In genomic region chr7:151389768-151390593, GRCh38 we compare ENCODE assay signal across 19 cellular contexts. TPM values are rescaled to one million over a fixed set of nuclear protein-coding genes. Genes with fewer than 3 reads are reported as not detected.
DNase-seq lines count a peak whose midpoint lies in the region; ATAC-seq, FAIRE-seq and TF ChIP-seq lines count a peak whose summit lies in the region.
"Had no signal": no experiment of that assay in that cellular context is flagged by ENCODE, and none has a peak within 500 bp of the region (broad histone marks: within the 10 kb centered on the region; RNA-seq: fewer than 3 reads in every experiment).

No MANE protein-coding gene starts in this region.

- intact Hi-C loops in CD4-positive, alpha-beta memory T cell (cut with micrococcal nuclease) = no loop called here
- intact Hi-C loops in spleen (cut with DNase I; ENCODE audit: low total_unique reads) = no loop called here

- no peaks in the 10 kb centered on the region for H3K27me3 Mint-ChIP-seq in CD4-positive, alpha-beta memory T cell
- H3K27me3 Mint-ChIP-seq in endothelial cell (ENCODE audit: unreplicated experiment) = peaks cover 10% of the 10 kb centered on the region

- no peak for FAIRE-seq in small intestine (lab: Jason Lieb, UNC)
- FAIRE-seq: H1, HepG2 had no signal

- CTCF ChIA-PET in CD4-positive, alpha-beta memory T cell (lab: Charles Lee; ENCODE audit: partially characterized antibody) = interaction anchor here (0.6 kb wide), 1 partner anchor 59 kb away, joined by 3 read pairs; no protein-coding TSS in a partner anchor

- TF ChIP-seq CTCF in NB4 (IDR thresholded peaks at IDR 0.05; ENCODE audit: low read depth, low read length) (no peak), endothelial cell (IDR thresholded peaks at IDR 0.05; ENCODE audit: unreplicated experiment) (no peak), spleen (IDR thresholded peaks at IDR 0.05 in 8 of 11, conservative IDR thresholded peaks at IDR 0.05 in 3 of 11) (no peak)

- H3K9me3 Mint-ChIP-seq in CD4-positive, alpha-beta memory T cell = no peaks in the 10 kb centered on the region
- H3K9me3 Mint-ChIP-seq in endothelial cell (ENCODE audit: unreplicated experiment) = no peaks in the 10 kb centered on the region

- H3K4me3 Mint-ChIP-seq in CD4-positive, alpha-beta memory T cell = no peak overlapping the region
- H3K4me3 Mint-ChIP-seq in endothelial cell (ENCODE audit: unreplicated experiment) = peak overlapping the region; percentile 48

- H3K27me3 ChIP-seq in CD4-positive, alpha-beta memory T cell (ENCODE audit: insufficient read depth, low read length) = no peaks in the 10 kb centered on the region
- H3K27me3 ChIP-seq in spleen (replicated peaks in 1 of 7) (peaks cover 0 to 13% (median 0%) of the 10 kb centered on the region in 7 donors), small intestine (ENCODE audit: control insufficient read depth in 2 of 2, insufficient read depth in 2 of 2, low read length in 2 of 2) (no peaks in the 10 kb centered on the region)
- H3K27me3 ChIP-seq: SJSA1 had no signal

- H3K27ac ChIP-seq in CD4-positive, alpha-beta memory T cell (ENCODE audit: low read depth, low read length) = no peak overlapping the region
- H3K27ac ChIP-seq in spleen = no peak overlapping the region
- no peak overlapping the region for H3K27ac ChIP-seq in small intestine (ENCODE audit: low read depth in 1 of 2, low read length in 1 of 2)
- H3K27ac ChIP-seq: SJSA1 had no signal

- no peaks in the 10 kb centered on the region for H3K36me3 Mint-ChIP-seq in CD4-positive, alpha-beta memory T cell
- H3K36me3 Mint-ChIP-seq in endothelial cell (ENCODE audit: low read depth, unreplicated experiment) = peaks cover 27% of the 10 kb centered on the region

- POLR2A ChIA-PET in CD4-positive, alpha-beta memory T cell (lab: Charles Lee; ENCODE audit: partially characterized antibody) = interaction anchor here (1.1 kb wide), 1 partner anchor 10 kb away, joined by 3 read pairs; no protein-coding TSS in a partner anchor

- peaks cover 0 to 6% (median 1%) of the 10 kb centered on the region in 4 donors for H3K4me1 Mint-ChIP-seq in CD4-positive, alpha-beta memory T cell
- H3K4me1 Mint-ChIP-seq in endothelial cell (ENCODE audit: unreplicated experiment) = peaks cover 2% of the 10 kb centered on the region

- no peak for DNase-seq in CD4-positive, alpha-beta memory T cell
- DNase-seq in NB4 (ENCODE audit: low read depth) = peak; percentile 61
- DNase-seq in endothelial cell (ENCODE audit: low spot score) = no peak
- DNase-seq in spleen = peak; percentile 54
- DNase-seq in small intestine = no peak
- no peak for DNase-seq in activated CD8-positive, alpha-beta memory T cell treated with anti-CD3 and anti-CD28 coated beads, Interleukin-2, amount 50 U/mL, for 4 hours
- DNase-seq: C1 segment of cervical spinal cord, DMS79 treated with DMSO at 0.1 percent for 48 hours, KG1, NCI-H1105 treated with DMSO at 0.1 percent for 48 hours, NCI-H1694 treated with DMSO at 0.1 percent for 48 hours, NCI-H2107, NCI-H226, NCI-H524 treated with DMSO at 0.1 percent for 48 hours had no signal

- H3K4me1 ChIP-seq in CD4-positive, alpha-beta memory T cell (ENCODE audit: insufficient read depth, low read length) = no peaks in the 10 kb centered on the region
- H3K4me1 ChIP-seq in spleen (peaks cover 0 to 63% (median 16%) of the 10 kb centered on the region in 6 donors), small intestine (ENCODE audit: control insufficient read depth in 2 of 2, insufficient read depth in 1 of 2, low read depth in 1 of 2, low read length in 1 of 2) (no peaks in the 10 kb centered on the region)
- H3K4me1 ChIP-seq: SJSA1 had no signal

- peak overlapping the region in 6 of 7 donors; percentile 29 to 80 (median 58) for H3K27ac Mint-ChIP-seq in CD4-positive, alpha-beta memory T cell
- H3K27ac Mint-ChIP-seq in endothelial cell (ENCODE audit: unreplicated experiment) = no peak overlapping the region

- 61 to 70% (median 65%) methylated on average over 22 to 24 of the region's 24 CpGs for WGBS in spleen, 5 donors
- 79 to 89% (median 80%) methylated on average over 23 to 24 of the region's 24 CpGs for WGBS in small intestine, 3 donors

- no peaks in the 10 kb centered on the region for H3K36me3 ChIP-seq in CD4-positive, alpha-beta memory T cell (ENCODE audit: insufficient read depth, low read length)
- peaks cover 0 to 7% (median 0%) of the 10 kb centered on the region in 6 donors for H3K36me3 ChIP-seq in spleen
- no peaks in the 10 kb centered on the region for H3K36me3 ChIP-seq in small intestine (ENCODE audit: control insufficient read depth in 2 of 2, insufficient read depth in 2 of 2, low read length in 2 of 2)
- H3K36me3 ChIP-seq: SJSA1 had no signal

- TF ChIP-seq POLR2A in NB4 (IDR thresholded peaks at IDR 0.05; ENCODE audit: extremely low read depth, insufficient read length) (no peak), spleen (IDR thresholded peaks at IDR 0.05) (no peak)

- H3K9me3 ChIP-seq in CD4-positive, alpha-beta memory T cell (ENCODE audit: control insufficient read depth in 1 of 2, low read length in 2 of 2) = no peaks in the 10 kb centered on the region
- H3K9me3 ChIP-seq in spleen = no peaks in the 10 kb centered on the region
- no peaks in the 10 kb centered on the region for H3K9me3 ChIP-seq in small intestine (ENCODE audit: control insufficient read depth, low read depth)
- H3K9me3 ChIP-seq: SJSA1 had no signal

- H3K4me3 ChIP-seq in CD4-positive, alpha-beta memory T cell (ENCODE audit: low read length in 2 of 2) = no peak overlapping the region
- H3K4me3 ChIP-seq in NB4 (ENCODE audit: low read depth, low read length) (no peak overlapping the region), spleen (no peak overlapping the region), small intestine (ENCODE audit: low read depth in 1 of 2, low read length in 2 of 2) (no peak overlapping the region)
- H3K4me3 ChIP-seq: SJSA1 had no signal

- no peak for ATAC-seq in HG02973 (IDR thresholded peaks at IDR 0.05; ENCODE audit: unreplicated experiment)
- ATAC-seq: HepG2, Panc1 had no signal

RNA-seq across cellular contexts. Expression of gene WDR86, which starts 19.9 kb away (rescaled TPM):
- 1 to 10 TPM; 7.0 to 8.0 TPM for total RNA-seq in CD4-positive, alpha-beta memory T cell
- 10 to 100 TPM; 10.0 to 14.4 TPM for polyA plus RNA-seq in CD4-positive, alpha-beta memory T cell
- total RNA-seq in endothelial cell (ENCODE audit: unreplicated experiment) (57.0 TPM), spleen (10 to 100 TPM; 15.4 to 71.9 (median 58.1) TPM)
- polyA plus RNA-seq in spleen (10 to 100 TPM in 1 of 3 donors, 1 to 10 TPM in 2; 2.8 to 29.5 (median 8.6) TPM), small intestine (1 to 10 TPM in 2 of 3 donors, not detected in 1; 1.1 to 1.8 TPM)

RNA-seq across cellular contexts. Expression of gene NUB1, which starts 48.4 kb away (rescaled TPM):
- total RNA-seq in CD4-positive, alpha-beta memory T cell = 100 to 1,000 TPM; 116 to 119 TPM
- 10 to 100 TPM; 50.1 to 77.0 TPM for polyA plus RNA-seq in CD4-positive, alpha-beta memory T cell
- 41.5 TPM for total RNA-seq in endothelial cell (ENCODE audit: unreplicated experiment)
- 10 to 100 TPM; 60.2 to 80.9 (median 70.2) TPM for total RNA-seq in spleen
- 10 to 100 TPM; 25.2 to 48.2 (median 26.1) TPM for polyA plus RNA-seq in spleen
- 10 to 100 TPM; 37.4 to 70.8 (median 62.8) TPM for polyA plus RNA-seq in small intestine

RNA-seq across cellular contexts. Expression of gene CRYGN, which starts 50.0 kb away (rescaled TPM):
- not detected for total RNA-seq in CD4-positive, alpha-beta memory T cell
- 1 to 10 TPM in 1 of 2 donors, not detected in 1; 1.9 TPM for polyA plus RNA-seq in CD4-positive, alpha-beta memory T cell
- not detected for total RNA-seq in endothelial cell (ENCODE audit: unreplicated experiment)
- total RNA-seq in spleen = 1 to 10 TPM in 3 of 7 donors, under 1 TPM in 3, not detected in 1; 0.17 to 2.5 (median 0.92) TPM
- polyA plus RNA-seq in spleen = under 1 TPM; 0.27 to 0.72 (median 0.32) TPM
- under 1 TPM in 1 of 3 donors, not detected in 2; 0.06 TPM for polyA plus RNA-seq in small intestine
- total RNA-seq: HepG2, SJSA1 had no signal

Comparison
In these comparisons a context has a peak if more than half of its experiments do, and no peak if none do; other contexts are left out.
1. DNase-seq: peak in NB4 (single experiment) and spleen (single experiment); none in CD4-positive, alpha-beta memory T cell (0 of 5), endothelial cell (single experiment), small intestine (single experiment) and activated CD8-positive, alpha-beta memory T cell treated with anti-CD3 and anti-CD28 coated beads, Interleukin-2, amount 50 U/mL, for 4 hours (single experiment).